In the genomic region with DNA sequence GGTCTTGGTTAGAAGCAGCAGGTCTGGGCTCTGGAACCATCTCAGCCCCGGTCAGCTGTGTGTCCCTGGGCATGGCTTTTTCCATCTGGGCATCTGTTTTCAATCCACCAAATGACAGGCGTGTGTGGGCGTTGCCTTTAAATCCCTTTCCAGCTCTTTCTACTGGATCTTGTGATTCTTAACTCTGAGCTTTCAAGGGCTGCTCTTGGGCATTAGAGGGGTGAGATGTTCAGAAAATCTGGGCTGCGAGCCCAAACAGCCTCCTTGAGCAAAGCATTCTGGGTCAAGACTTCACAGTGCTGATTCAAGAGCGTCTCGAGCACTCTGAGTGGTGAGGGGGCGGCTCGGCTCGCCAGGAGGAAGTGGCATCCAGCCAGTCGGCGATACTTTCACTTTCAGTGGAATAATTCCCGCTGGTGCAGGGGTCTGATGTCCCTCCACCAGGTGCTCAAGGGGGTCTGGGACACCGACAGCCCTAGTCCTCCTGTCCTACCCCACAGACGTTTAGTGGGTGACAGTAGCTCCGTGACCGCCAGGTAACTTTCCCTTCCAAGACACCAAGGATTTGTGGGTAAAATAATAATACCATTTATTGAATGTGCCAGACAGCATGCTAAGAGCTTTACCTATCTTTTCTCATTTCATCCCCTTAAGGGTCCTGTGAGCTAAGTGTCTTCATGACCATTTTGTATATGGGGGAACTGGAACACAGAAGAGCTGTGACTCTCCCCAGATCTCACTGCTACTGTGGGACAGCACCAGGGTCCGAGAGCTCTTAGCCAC, we compare ENCODE assay signal across 8 cellular contexts.
DNase-seq lines count a peak whose midpoint lies in the region; ATAC-seq and TF ChIP-seq lines count a peak whose summit lies in the region.

No MANE protein-coding gene starts in this region.

- H3K36me3 ChIP-seq in OCI-LY7 (ENCODE audit: insufficient read depth, low read length) (no peaks in the 10 kb centered on the region), testis (ENCODE audit: low read depth, missing control alignments) (no peaks in the 10 kb centered on the region)

- H3K4me3 ChIP-seq in AG04449 (ENCODE audit: low read depth, low read length) (peak overlapping the region; percentile 38), OCI-LY7 (ENCODE audit: low read depth, low read length, poor library complexity, severe bottlenecking) (peak overlapping the region; percentile 68), fibroblast of the aortic adventitia (ENCODE audit: low read depth, low read length) (peak overlapping the region; percentile 80), testis (peak overlapping the region; percentile 47 to 51)

- CTCF ChIA-PET in AG04449 (lab: Yijun Ruan, JAX) (interaction anchor here (1.2 kb wide), 2 partner anchors 11 to 117 kb away, joined by 3 read pairs; no protein-coding TSS in a partner anchor), OCI-LY7 (lab: Charles Lee; ENCODE audit: unreplicated experiment) (interaction anchor here (0.6 to 1.0 kb wide), 4 partner anchors 8 to 527 kb away, joined by 3 to 4 read pairs (median 3); no protein-coding TSS in a partner anchor)

- H3K27ac Mint-ChIP-seq in activated T-helper 17 cell treated with anti-CD3 and anti-CD28 coated beads, Interleukin-2, amount 50 U/mL, for 72 hours = peak overlapping the region; percentile 98
- H3K27ac Mint-ChIP-seq in osteocyte (ENCODE audit: unreplicated experiment) = peak overlapping the region; percentile 80

- no peaks in the 10 kb centered on the region for H3K27me3 ChIP-seq in testis

- H3K27me3 Mint-ChIP-seq in activated T-helper 17 cell treated with anti-CD3 and anti-CD28 coated beads, Interleukin-2, amount 50 U/mL, for 72 hours = no peaks in the 10 kb centered on the region
- H3K27me3 Mint-ChIP-seq in osteocyte (ENCODE audit: unreplicated experiment) = peaks cover 8% of the 10 kb centered on the region

- ATAC-seq in HG03342 (IDR thresholded peaks at IDR 0.05; ENCODE audit: unreplicated experiment) = peak; percentile 64
- peak; percentile 76 for ATAC-seq in activated T-helper 17 cell treated with anti-CD3 and anti-CD28 coated beads, Interleukin-2, amount 50 U/mL, for 72 hours (replicated peaks)

- 16 to 21% methylated on average over 15 to 17 of the region's 17 CpGs for WGBS in testis, 2 donors

- TF ChIP-seq CTCF in AG04449 (IDR thresholded peaks at IDR 0.05; ENCODE audit: insufficient read depth, low read length, missing control alignments) (no peak), OCI-LY7 (conservative IDR thresholded peaks at IDR 0.05; ENCODE audit: low read length) (no peak; the same call in 1 of the 2 replicates), fibroblast of the aortic adventitia (IDR thresholded peaks at IDR 0.05; ENCODE audit: insufficient read depth, low read length) (no peak), osteocyte (IDR thresholded peaks at IDR 0.05) (no peak), testis (IDR thresholded peaks at IDR 0.05) (no peak)

- no peaks in the 10 kb centered on the region for H3K9me3 Mint-ChIP-seq in activated T-helper 17 cell treated with anti-CD3 and anti-CD28 coated beads, Interleukin-2, amount 50 U/mL, for 72 hours
- H3K9me3 Mint-ChIP-seq in osteocyte (ENCODE audit: unreplicated experiment) = no peaks in the 10 kb centered on the region

- H2AFZ ChIP-seq in OCI-LY7 (ENCODE audit: low read length) = peak overlapping the region; percentile 84

- H3K36me3 Mint-ChIP-seq in activated T-helper 17 cell treated with anti-CD3 and anti-CD28 coated beads, Interleukin-2, amount 50 U/mL, for 72 hours (ENCODE audit: low read depth) = peaks cover 55% of the 10 kb centered on the region
- H3K36me3 Mint-ChIP-seq in osteocyte (ENCODE audit: unreplicated experiment) = no peaks in the 10 kb centered on the region

- H3K9me3 ChIP-seq in OCI-LY7 (ENCODE audit: low read length) (no peaks in the 10 kb centered on the region), testis (no peaks in the 10 kb centered on the region)

- peaks cover 27% of the 10 kb centered on the region for H3K4me1 Mint-ChIP-seq in activated T-helper 17 cell treated with anti-CD3 and anti-CD28 coated beads, Interleukin-2, amount 50 U/mL, for 72 hours
- peaks cover 28% of the 10 kb centered on the region for H3K4me1 Mint-ChIP-seq in osteocyte (ENCODE audit: unreplicated experiment)

- no peaks in the 10 kb centered on the region for H3K79me2 ChIP-seq in OCI-LY7 (ENCODE audit: insufficient read depth, low read depth, low read length)

- intact Hi-C loops in OCI-LY7 (cut with micrococcal nuclease; ENCODE audit: unreplicated experiment) = loop anchor here (10.0 kb wide), 1 partner anchor 408 kb away; no protein-coding TSS in a partner anchor
- intact Hi-C loops in testis (cut with DNase I; ENCODE audit: low total_unique reads) = no loop called here

- peak overlapping the region; percentile 90 for H3K4me2 ChIP-seq in OCI-LY7 (ENCODE audit: low read length)

- peak; percentile 79 for DNase-seq in AG04449 (ENCODE audit: low read depth, low spot score)
- peak; percentile 85 for DNase-seq in OCI-LY7 (ENCODE audit: low spot score)
- DNase-seq in fibroblast of the aortic adventitia (ENCODE audit: low read depth) = peak; percentile 99
- no peak for DNase-seq in osteocyte (ENCODE audit: extremely low spot score, unreplicated experiment)
- DNase-seq in testis = peak; percentile 96

- BruUV-seq in OCI-LY7 (replicated peaks; lab: Mats Ljungman, UMichigan) = no TSS peak

- in situ Hi-C loops in GM18951 (cut with MboI; ENCODE audit: low sequenced_read_pairs, unreplicated experiment) = no loop called here

- peak; percentile 36 for TF ChIP-seq POLR2A in GM18951 (IDR thresholded peaks at IDR 0.05; ENCODE audit: extremely low read depth, insufficient read depth, insufficient read length)
- TF ChIP-seq POLR2A in testis (IDR thresholded peaks at IDR 0.05) = no peak

- POLR2A ChIA-PET in AG04449 (lab: Yijun Ruan, JAX) (no interaction called here), OCI-LY7 (lab: Charles Lee) (interaction anchor here (0.6 to 2.0 kb wide), 14 partner anchors 9 to 1249 kb away, joined by 3 to 16 read pairs (median 4); no protein-coding TSS in a partner anchor)

- H3K27ac ChIP-seq in OCI-LY7 (ENCODE audit: low read depth, low read length, poor library complexity, severe bottlenecking) = peak overlapping the region; percentile 24
- peak overlapping the region; percentile 90 to 94 for H3K27ac ChIP-seq in testis

- H3K4me1 ChIP-seq in OCI-LY7 (ENCODE audit: insufficient read depth, low read length, poor library complexity, severe bottlenecking) (peaks cover 44% of the 10 kb centered on the region), testis (peaks cover 42% of the 10 kb centered on the region)

- peak overlapping the region; percentile 90 for H3K4me3 Mint-ChIP-seq in activated T-helper 17 cell treated with anti-CD3 and anti-CD28 coated beads, Interleukin-2, amount 50 U/mL, for 72 hours
- peak overlapping the region; percentile 36 for H3K4me3 Mint-ChIP-seq in osteocyte (ENCODE audit: unreplicated experiment)

- H3K9me2 ChIP-seq in OCI-LY7 (ENCODE audit: insufficient read depth, low read length) = no peaks in the 10 kb centered on the region

- H4K20me1 ChIP-seq in OCI-LY7 (ENCODE audit: insufficient read depth, low read length) = no peaks in the 10 kb centered on the region
